1 cellular context compared by ENCODE assay signal in the genomic region with DNA sequence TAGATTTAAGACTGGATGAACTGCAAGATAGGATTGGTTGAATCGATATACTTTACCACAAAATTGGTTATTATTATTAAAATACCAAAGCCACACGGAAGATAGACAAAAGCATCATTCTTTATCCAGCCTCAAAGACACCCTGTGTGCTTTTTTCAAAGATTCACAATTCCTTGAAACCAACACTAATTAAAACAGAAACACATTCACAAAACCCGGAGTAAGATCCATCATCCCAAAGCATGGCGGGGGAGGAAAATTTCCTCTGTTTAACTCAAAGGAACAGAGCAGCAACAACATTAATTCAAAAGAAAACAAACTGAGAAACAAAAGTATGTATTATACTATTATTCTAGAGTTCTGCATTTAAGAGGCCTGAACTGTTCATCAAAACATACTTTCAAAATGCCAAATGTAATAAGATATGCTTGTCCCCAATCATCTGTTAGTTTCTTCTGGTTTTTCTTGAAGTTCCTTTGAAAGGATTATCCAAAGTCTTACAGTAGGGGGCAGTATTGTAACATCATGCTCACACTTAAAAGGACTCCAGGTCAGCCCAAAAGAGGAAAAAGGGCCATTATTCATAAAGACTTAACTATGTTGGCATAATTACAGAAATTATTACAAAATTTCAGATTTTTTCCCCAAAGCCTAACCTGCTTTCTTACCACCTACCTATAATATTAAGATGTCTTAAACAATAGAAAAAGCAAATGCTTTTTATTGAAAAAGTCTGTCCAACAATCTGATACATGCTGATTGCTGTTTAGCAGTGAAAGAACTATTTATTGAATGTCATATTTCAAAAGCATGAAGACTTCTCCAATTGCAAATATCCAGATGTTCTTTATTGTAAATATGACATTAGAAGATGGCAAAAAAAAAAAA.
A peak's percentile ranks its signal among the peaks of the same experiment; 100 is the strongest.
TF ChIP-seq lines count a peak whose summit lies in the region.

No MANE protein-coding gene starts in this region.

TF ChIP-seq in HEK293, 187 proteins besides CTCF, POLR2A, EP300 and RAD21 (continued from another document):
- TF ChIP-seq ZNF239 (tag by site-specific recombination; IDR thresholded peaks at IDR 0.05) (no peak), ZNF596 (tag by site-specific recombination; IDR thresholded peaks at IDR 0.05) (no peak), ZNF184 (tag by site-specific recombination; IDR thresholded peaks at IDR 0.05) (no peak), OSR2 (tag by site-specific recombination; IDR thresholded peaks at IDR 0.05) (no peak), ZNF658 (tag by site-specific recombination; IDR thresholded peaks at IDR 0.05) (no peak), ZSCAN23 (tag by site-specific recombination; IDR thresholded peaks at IDR 0.05) (no peak), ZFP69B (tag by site-specific recombination; IDR thresholded peaks at IDR 0.05) (no peak), ZNF830 (tag by site-specific recombination; IDR thresholded peaks at IDR 0.05; ENCODE audit: low read depth) (no peak), SP3 (tag by site-specific recombination; IDR thresholded peaks at IDR 0.05) (no peak)
- TF ChIP-seq, protein P1, sequence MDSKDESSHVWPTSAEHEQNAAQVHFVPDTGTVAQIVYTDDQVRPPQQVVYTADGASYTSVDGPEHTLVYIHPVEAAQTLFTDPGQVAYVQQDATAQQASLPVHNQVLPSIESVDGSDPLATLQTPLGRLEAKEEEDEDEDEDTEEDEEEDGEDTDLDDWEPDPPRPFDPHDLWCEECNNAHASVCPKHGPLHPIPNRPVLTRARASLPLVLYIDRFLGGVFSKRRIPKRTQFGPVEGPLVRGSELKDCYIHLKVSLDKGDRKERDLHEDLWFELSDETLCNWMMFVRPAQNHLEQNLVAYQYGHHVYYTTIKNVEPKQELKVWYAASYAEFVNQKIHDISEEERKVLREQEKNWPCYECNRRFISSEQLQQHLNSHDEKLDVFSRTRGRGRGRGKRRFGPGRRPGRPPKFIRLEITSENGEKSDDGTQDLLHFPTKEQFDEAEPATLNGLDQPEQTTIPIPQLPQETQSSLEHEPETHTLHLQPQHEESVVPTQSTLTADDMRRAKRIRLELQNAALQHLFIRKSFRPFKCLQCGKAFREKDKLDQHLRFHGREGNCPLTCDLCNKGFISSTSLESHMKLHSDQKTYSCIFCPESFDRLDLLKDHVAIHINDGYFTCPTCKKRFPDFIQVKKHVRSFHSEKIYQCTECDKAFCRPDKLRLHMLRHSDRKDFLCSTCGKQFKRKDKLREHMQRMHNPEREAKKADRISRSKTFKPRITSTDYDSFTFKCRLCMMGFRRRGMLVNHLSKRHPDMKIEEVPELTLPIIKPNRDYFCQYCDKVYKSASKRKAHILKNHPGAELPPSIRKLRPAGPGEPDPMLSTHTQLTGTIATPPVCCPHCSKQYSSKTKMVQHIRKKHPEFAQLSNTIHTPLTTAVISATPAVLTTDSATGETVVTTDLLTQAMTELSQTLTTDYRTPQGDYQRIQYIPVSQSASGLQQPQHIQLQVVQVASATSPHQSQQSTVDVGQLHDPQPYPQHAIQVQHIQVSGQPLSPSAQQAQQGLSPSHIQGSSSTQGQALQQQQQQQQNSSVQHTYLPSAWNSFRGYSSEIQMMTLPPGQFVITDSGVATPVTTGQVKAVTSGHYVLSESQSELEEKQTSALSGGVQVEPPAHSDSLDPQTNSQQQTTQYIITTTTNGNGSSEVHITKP (tag by site-specific recombination; IDR thresholded peaks at IDR 0.05): peak; percentile 97
